16 cellular contexts compared by ENCODE assay signal in genomic region chr11:19560156-19560555, GRCh38.
A peak's percentile ranks its signal among the peaks of the same experiment; 100 is the strongest.
DNase-seq lines count a peak whose midpoint lies in the region; ATAC-seq and TF ChIP-seq lines count a peak whose summit lies in the region.
"Had no signal": no experiment of that assay in that cellular context is flagged by ENCODE, and none has a peak within 500 bp of the region (broad histone marks: within the 10 kb centered on the region; RNA-seq: fewer than 3 reads in every experiment).

No MANE protein-coding gene starts in this region.

- TF ChIP-seq CTCF in brain (conservative IDR thresholded peaks at IDR 0.05) (no peak), mucosa of descending colon (IDR thresholded peaks at IDR 0.05) (no peak)

- intact Hi-C loops in mucosa of descending colon (cut with DNase I, micrococcal nuclease), result loop anchor here in 1 of 2 donors (5.0 to 10.0 kb wide), 2 partner anchors 187 to 345 kb away; no protein-coding TSS in a partner anchor

- H3K9me3 ChIP-seq in mucosa of descending colon, result no peaks in the 10 kb centered on the region
- H3K9me3 ChIP-seq: BLaER1 treated with 17β-estradiol and CSF1 and Interleukin-3, amounts not matched to agents 10 nM and 100 nM had no signal

- peaks cover 46% of the 10 kb centered on the region for H3K27me3 Mint-ChIP-seq in brain
- H3K27me3 Mint-ChIP-seq: CD4-positive, CD25-positive, alpha-beta regulatory T cell had no signal

- DNase-seq in NCI-H2171 treated with DMSO at 0.1 percent for 48 hours (lab: John Stamatoyannopoulos, UW), result peak; percentile 2
- no peak for DNase-seq in NCI-H2171 (lab: John Stamatoyannopoulos, UW)
- peak; percentile 40 for DNase-seq in islet precursor cell
- no peak for DNase-seq in mucosa of descending colon
- DNase-seq in COLO668 (lab: John Stamatoyannopoulos, UW; ENCODE audit: unreplicated experiment), result no peak
- DNase-seq: AML-193; Calu3; CD4-positive, CD25-positive, alpha-beta regulatory T cell; DMS 273 treated with DMSO at 0.1 percent for 48 hours; GM23248; H7 had no signal

- no peak overlapping the region for H3K4me3 ChIP-seq in mucosa of descending colon
- H3K4me3 ChIP-seq: BLaER1 treated with 17β-estradiol and CSF1 and Interleukin-3, amounts not matched to agents 10 nM and 100 nM; GM12878; GM23248 had no signal

- no peaks in the 10 kb centered on the region for H3K36me3 ChIP-seq in mucosa of descending colon (ENCODE audit: low read depth)
- H3K36me3 ChIP-seq: BLaER1 treated with 17β-estradiol and CSF1 and Interleukin-3, amounts not matched to agents 10 nM and 100 nM had no signal

- H3K9me3 Mint-ChIP-seq in brain, result no peaks in the 10 kb centered on the region

- ATAC-seq in mucosa of descending colon (peak; percentile 20), HG03135 (IDR thresholded peaks at IDR 0.05; ENCODE audit: unreplicated experiment) (no peak), GM19023 (IDR thresholded peaks at IDR 0.05; ENCODE audit: unreplicated experiment) (no peak)

- H3K4me1 Mint-ChIP-seq in brain, result peaks cover 47% of the 10 kb centered on the region

- peak overlapping the region in 1 of 5 experiments; percentile 12 for H3K4me3 Mint-ChIP-seq in brain
- H3K4me3 Mint-ChIP-seq: CD4-positive, CD25-positive, alpha-beta regulatory T cell had no signal

- peaks cover under 1% of the 10 kb centered on the region for H3K4me1 ChIP-seq in mucosa of descending colon (ENCODE audit: low read depth)
- H3K4me1 ChIP-seq: BLaER1 treated with 17β-estradiol and CSF1 and Interleukin-3, amounts not matched to agents 10 nM and 100 nM had no signal

- H3K27ac Mint-ChIP-seq in brain, result peak overlapping the region; percentile 27 to 78 (median 70)
- H3K27ac Mint-ChIP-seq: CD4-positive, CD25-positive, alpha-beta regulatory T cell had no signal

- H3K36me3 Mint-ChIP-seq in brain, result no peaks in the 10 kb centered on the region
- H3K36me3 Mint-ChIP-seq: CD4-positive, CD25-positive, alpha-beta regulatory T cell had no signal

Comparison
In these comparisons a context has a peak if more than half of its experiments do, and no peak if none do; other contexts are left out.
1. DNase-seq: peak in NCI-H2171 treated with DMSO at 0.1 percent for 48 hours (single experiment) and islet precursor cell (single experiment); none in NCI-H2171 (single experiment), mucosa of descending colon (0 of 3) and COLO668 (single experiment).